ENCODE assay signal across 1 cellular context in genomic region chr7:2076649-2077064, GRCh38.
TF ChIP-seq lines count a peak whose summit lies in the region.

No MANE protein-coding gene starts in this region.

TF ChIP-seq in WTC11, 78 proteins besides CTCF, POLR2A, EP300 and RAD21:
- TF ChIP-seq TEAD1 (CRISPR knock-in tag; IDR thresholded peaks at IDR 0.05) (no peak), JUN (CRISPR knock-in tag; IDR thresholded peaks at IDR 0.05) (no peak), PREB (CRISPR knock-in tag; IDR thresholded peaks at IDR 0.05; ENCODE audit: borderline replicate concordance) (no peak), RELA (CRISPR knock-in tag; IDR thresholded peaks at IDR 0.05; ENCODE audit: borderline replicate concordance) (no peak), KAT7 (CRISPR knock-in tag; IDR thresholded peaks at IDR 0.05; ENCODE audit: borderline replicate concordance) (no peak), E2F1 (CRISPR knock-in tag; IDR thresholded peaks at IDR 0.05) (no peak), ATF3 (CRISPR knock-in tag; conservative IDR thresholded peaks at IDR 0.05) (no peak), ATF1 (CRISPR knock-in tag; IDR thresholded peaks at IDR 0.05) (no peak), OVOL2 (CRISPR knock-in tag; IDR thresholded peaks at IDR 0.05; ENCODE audit: borderline replicate concordance) (no peak), ATF2 (CRISPR knock-in tag; IDR thresholded peaks at IDR 0.05; ENCODE audit: borderline replicate concordance, low read depth) (no peak), FOXP4 (CRISPR knock-in tag; IDR thresholded peaks at IDR 0.05) (no peak), PRRX2 (CRISPR knock-in tag; IDR thresholded peaks at IDR 0.05) (no peak), TP53 (CRISPR knock-in tag; IDR thresholded peaks at IDR 0.05) (no peak), AR (CRISPR knock-in tag; IDR thresholded peaks at IDR 0.05) (no peak), ETV6 (CRISPR knock-in tag; IDR thresholded peaks at IDR 0.05) (no peak), ZSCAN18 (CRISPR knock-in tag; IDR thresholded peaks at IDR 0.05) (no peak)
TF ChIP-seq in WTC11: peak in this region for 0.
